Comparison of ENCODE assay signal across 19 cellular contexts in genomic region chrY:12984637-12985344, GRCh38.
"Had no signal": no experiment of that assay in that cellular context is flagged by ENCODE, and none has a peak within 500 bp of the region (broad histone marks: within the 10 kb centered on the region; RNA-seq: fewer than 3 reads in every experiment).

No MANE protein-coding gene starts in this region.

- DNase-seq: cortex of kidney; dorsolateral prefrontal cortex; effector CD8-positive, alpha-beta T cell; foreskin melanocyte; heart left ventricle; hippocampal formation; kidney glomerular epithelial cell; left ventricle myocardium inferior; mesenchymal stem cell; naive B cell; psoas muscle; retina; spleen; stimulated activated CD4-positive, alpha-beta T cell treated with anti-CD3 and anti-CD28 coated beads, Interleukin-15, amount 100 ng/mL, for 24 hours; stimulated activated CD4-positive, alpha-beta T cell treated with anti-CD3 and anti-CD28 coated beads, Interleukin-1b, Interleukin-23, amount 100 ng/mL, for 48 hours; stimulated activated CD4-positive, alpha-beta T cell treated with anti-CD3 and anti-CD28 coated beads, Interleukin-4, amount 100 ng/mL, for 24 hours; tibial artery had no signal

- H3K27ac ChIP-seq: dorsolateral prefrontal cortex, heart left ventricle, left ventricle myocardium inferior, parathyroid adenoma, psoas muscle, spleen, tibial artery had no signal

- H3K9me3 ChIP-seq: heart left ventricle, left ventricle myocardium inferior, psoas muscle, spleen, tibial artery had no signal

- H3K4me1 ChIP-seq: heart left ventricle, left ventricle myocardium inferior, parathyroid adenoma, psoas muscle, spleen, tibial artery had no signal

- H3K27me3 ChIP-seq: dorsolateral prefrontal cortex, heart left ventricle, spleen, tibial artery had no signal

- H3K36me3 ChIP-seq: heart left ventricle, left ventricle myocardium inferior, spleen, tibial artery had no signal

- H3K9ac ChIP-seq: parathyroid adenoma had no signal

- H3K4me3 ChIP-seq: dorsolateral prefrontal cortex, heart left ventricle, left ventricle myocardium inferior, lung, psoas muscle, spleen, tibial artery had no signal
